8 cellular contexts compared by ENCODE assay signal in genomic region chr2:175168564-175168945, GRCh38. TPM values are rescaled to one million over a fixed set of nuclear protein-coding genes. Genes with fewer than 3 reads are reported as not detected.
DNase-seq lines count a peak whose midpoint lies in the region; ATAC-seq and TF ChIP-seq lines count a peak whose summit lies in the region.

No MANE protein-coding gene starts in this region.

- WGBS in gastroesophageal sphincter (ENCODE audit: low coverage in 1 of 2), 2 donors, result 0% methylated on average over 1 to 11 of the region's 11 CpGs

- H3K36me3 Mint-ChIP-seq in stimulated activated naive B cell treated with anti-CD40 and anti-IgM and Interleukin-4, amounts not matched to agents 10 μg/mL and 1 μg/mL and 100 μg/mL, for 72 hours, result peaks cover 12 to 19% of the 10 kb centered on the region in 2 donors

- peaks cover 0 to 14% of the 10 kb centered on the region in 2 donors for H3K36me3 ChIP-seq in gastroesophageal sphincter

- H3K4me3 ChIP-seq in gastroesophageal sphincter, result peak overlapping the region; percentile 66 to 69

- TF ChIP-seq CTCF in gastroesophageal sphincter (IDR thresholded peaks at IDR 0.05), result no peak

- peak overlapping the region; percentile 99 for H3K27ac Mint-ChIP-seq in stimulated activated naive B cell treated with anti-CD40 and anti-IgM and Interleukin-4, amounts not matched to agents 10 μg/mL and 1 μg/mL and 100 μg/mL, for 72 hours

- H3K27ac ChIP-seq in gastroesophageal sphincter, result peak overlapping the region; percentile 79 to 98 (median 96)

- TF ChIP-seq POLR2A in Raji (IDR thresholded peaks at IDR 0.05; ENCODE audit: insufficient read depth, low read depth, low read length) (peak; percentile 76), gastroesophageal sphincter (IDR thresholded peaks at IDR 0.05) (peak; percentile 14 to 29)

- H3K27me3 ChIP-seq in gastroesophageal sphincter, result no peaks in the 10 kb centered on the region

- peak; percentile 6 for ATAC-seq in GM18861 (IDR thresholded peaks at IDR 0.05; ENCODE audit: unreplicated experiment)
- ATAC-seq in HG02610 (IDR thresholded peaks at IDR 0.05; ENCODE audit: unreplicated experiment), result peak; percentile 20
- no peak for ATAC-seq in gastroesophageal sphincter
- peak; percentile 22 to 25 for ATAC-seq in stimulated activated naive B cell treated with anti-CD40 and anti-IgM and Interleukin-4, amounts not matched to agents 10 μg/mL and 1 μg/mL and 100 μg/mL, for 72 hours (replicated peaks)

- peaks cover 0 to 32% (median 6%) of the 10 kb centered on the region in 3 donors for H3K4me1 ChIP-seq in gastroesophageal sphincter

- H3K27me3 Mint-ChIP-seq in stimulated activated naive B cell treated with anti-CD40 and anti-IgM and Interleukin-4, amounts not matched to agents 10 μg/mL and 1 μg/mL and 100 μg/mL, for 72 hours, result no peaks in the 10 kb centered on the region

- peak overlapping the region; percentile 88 to 89 for H3K4me3 Mint-ChIP-seq in stimulated activated naive B cell treated with anti-CD40 and anti-IgM and Interleukin-4, amounts not matched to agents 10 μg/mL and 1 μg/mL and 100 μg/mL, for 72 hours

- no peaks in the 10 kb centered on the region for H3K9me3 ChIP-seq in gastroesophageal sphincter

- no peak for DNase-seq in stimulated activated naive B cell treated with anti-CD40 and anti-IgM and Interleukin-4, amounts not matched to agents 10 μg/mL and 1 μg/mL and 100 μg/mL, for 72 hours
- DNase-seq in NCI-H446 (lab: John Stamatoyannopoulos, UW) (no peak), superior temporal gyrus (ENCODE audit: extremely low spot score) (no peak)
- no peak for DNase-seq in stimulated activated naive CD4-positive, alpha-beta T cell (lab: John Stamatoyannopoulos, UW)

- no peak for TF ChIP-seq EP300 in gastroesophageal sphincter (IDR thresholded peaks at IDR 0.05)

- H3K9me3 Mint-ChIP-seq in stimulated activated naive B cell treated with anti-CD40 and anti-IgM and Interleukin-4, amounts not matched to agents 10 μg/mL and 1 μg/mL and 100 μg/mL, for 72 hours, result peaks cover 0 to 1% of the 10 kb centered on the region in 2 donors

- peaks cover 12 to 32% of the 10 kb centered on the region in 2 donors for H3K4me1 Mint-ChIP-seq in stimulated activated naive B cell treated with anti-CD40 and anti-IgM and Interleukin-4, amounts not matched to agents 10 μg/mL and 1 μg/mL and 100 μg/mL, for 72 hours

RNA-seq across cellular contexts. Expression of gene ATF2, which starts 0.6 kb away (rescaled TPM):
- 10 to 100 TPM; 37.1 to 64.4 (median 49.3) TPM for total RNA-seq in gastroesophageal sphincter

RNA-seq across cellular contexts. Expression of gene ATP5MC3, which starts 13.0 kb away (rescaled TPM):
- 100 to 1,000 TPM; 116 to 191 (median 146) TPM for total RNA-seq in gastroesophageal sphincter
